In the genomic region with DNA sequence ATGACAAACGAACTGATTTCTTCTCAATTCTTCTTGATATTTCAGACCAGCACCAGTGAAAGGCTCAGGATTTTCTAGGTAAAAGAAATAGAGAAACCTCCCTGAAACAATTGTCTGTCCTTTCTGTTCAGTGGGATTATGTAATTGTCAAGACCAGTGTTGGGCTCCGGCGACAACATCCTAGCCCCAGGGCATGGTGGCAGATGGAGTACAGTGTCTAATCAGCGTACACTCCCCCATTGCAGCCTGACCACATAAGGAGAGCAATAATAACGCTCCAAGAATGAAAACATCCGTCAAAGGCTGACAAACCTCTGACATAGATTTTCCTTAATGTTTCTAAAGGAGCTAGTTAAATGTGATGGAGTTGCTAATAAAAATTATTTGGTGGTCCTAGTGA, we compare ENCODE assay signal across 19 cellular contexts.
A peak's percentile ranks its signal among the peaks of the same experiment; 100 is the strongest.
DNase-seq lines count a peak whose midpoint lies in the region; FAIRE-seq and TF ChIP-seq lines count a peak whose summit lies in the region.
"Had no signal": no experiment of that assay in that cellular context is flagged by ENCODE, and none has a peak within 500 bp of the region (broad histone marks: within the 10 kb centered on the region; RNA-seq: fewer than 3 reads in every experiment).

No MANE protein-coding gene starts in this region.

- no peak overlapping the region for H3K27ac ChIP-seq in HEK293 (ENCODE audit: extremely low read depth, low read depth, low read length)
- H3K27ac ChIP-seq in sigmoid colon, result no peak overlapping the region
- H3K27ac ChIP-seq: A549 had no signal

- POLR2A ChIA-PET in HEK293 (lab: Yijun Ruan, JAX), result no interaction called here

- CTCF ChIA-PET in HEK293 (lab: Yijun Ruan, JAX), result no interaction called here

- DNase-seq in G401 (ENCODE audit: low spot score) (peak; percentile 8), OCI-M1 (lab: John Stamatoyannopoulos, UW) (peak; percentile 75), retina (peak; percentile 41), sigmoid colon (no peak), RCC 7860 (ENCODE audit: low spot score) (no peak)
- DNase-seq: CD8-positive, alpha-beta T cell; COR-L47; DMS153; DMS79 treated with DMSO at 0.1 percent for 48 hours; EL; GDM1; GOT3; H9 had no signal

- no peak for FAIRE-seq in RCC 7860 (lab: Jason Lieb, UNC)
- FAIRE-seq: A549, D721Med, GM12892, HepG2, HTR-8/SVneo had no signal

- no peaks in the 10 kb centered on the region for H3K27me3 ChIP-seq in sigmoid colon

- H3K4me1 ChIP-seq in HEK293 (ENCODE audit: control insufficient read depth, insufficient read depth, low read length) (no peaks in the 10 kb centered on the region), sigmoid colon (no peaks in the 10 kb centered on the region)
- H3K4me1 ChIP-seq: A549 had no signal

- intact Hi-C loops in sigmoid colon (cut with DNase I), result no loop called here

- H3K9me3 ChIP-seq in HEK293 (ENCODE audit: control insufficient read depth, insufficient read depth, low read depth, low read length), result no peaks in the 10 kb centered on the region
- no peaks in the 10 kb centered on the region for H3K9me3 ChIP-seq in sigmoid colon
- H3K9me3 ChIP-seq: A549 had no signal

- no peak for TF ChIP-seq POLR2A in sigmoid colon (IDR thresholded peaks at IDR 0.05)

- H3K36me3 ChIP-seq in HEK293 (ENCODE audit: control insufficient read depth in 2 of 2, insufficient read depth in 1 of 2, low read length in 2 of 2) (no peaks in the 10 kb centered on the region), sigmoid colon (no peaks in the 10 kb centered on the region)

- no peak overlapping the region for H3K4me3 ChIP-seq in HEK293 (ENCODE audit: low read depth, low read length)
- H3K4me3 ChIP-seq in sigmoid colon, result no peak overlapping the region
- H3K4me3 ChIP-seq: A549 had no signal

- no peak for TF ChIP-seq EP300 in sigmoid colon (IDR thresholded peaks at IDR 0.05)

- TF ChIP-seq CTCF in HEK293 (tag by site-specific recombination; IDR thresholded peaks at IDR 0.05) (no peak), sigmoid colon (IDR thresholded peaks at IDR 0.05) (no peak)

- 88 to 90% methylated on average over 6 of the region's 6 CpGs for WGBS in sigmoid colon, 2 donors

- in situ Hi-C loops in G401 (cut with HindIII; ENCODE audit: low sequenced_read_pairs), result no loop called here

TF ChIP-seq in HEK293, 187 proteins besides CTCF, POLR2A, EP300 and RAD21:
- TF ChIP-seq ZNF449 (tag by site-specific recombination; IDR thresholded peaks at IDR 0.05) (peak; percentile 45; the same call in 1 of the 2 replicates), ZBTB44 (tag by site-specific recombination; IDR thresholded peaks at IDR 0.05) (0 out of 2 replicates have a peak, but pooled peaks have one; percentile 33), FEZF1 (tag by site-specific recombination; IDR thresholded peaks at IDR 0.05) (0 out of 2 replicates have a peak, but pooled peaks have one; percentile 12), WT1 (tag by site-specific recombination; IDR thresholded peaks at IDR 0.05) (peak; percentile 57; the same call in 1 of the 2 replicates), ZBTB17 (tag by site-specific recombination; IDR thresholded peaks at IDR 0.05) (no peak)

Comparison
In these comparisons a context has a peak if more than half of its experiments do, and no peak if none do; other contexts are left out.
1. DNase-seq: peak in G401 (single experiment), OCI-M1 (single experiment) and retina (single experiment); none in sigmoid colon (single experiment) and RCC 7860 (single experiment).